ENCODE assay signal across 1 cellular context in genomic region chr3:169624533-169624972, GRCh38.
TF ChIP-seq lines count a peak whose summit lies in the region.

No MANE protein-coding gene starts in this region.

TF ChIP-seq in GM23338, 12 proteins besides CTCF, POLR2A, EP300 and RAD21 (continued from another document):
- no peak for TF ChIP-seq ZNF462 (CRISPR knock-in tag; IDR thresholded peaks at IDR 0.05)
